Comparison of ENCODE assay signal across 1 cellular context in the genomic region with DNA sequence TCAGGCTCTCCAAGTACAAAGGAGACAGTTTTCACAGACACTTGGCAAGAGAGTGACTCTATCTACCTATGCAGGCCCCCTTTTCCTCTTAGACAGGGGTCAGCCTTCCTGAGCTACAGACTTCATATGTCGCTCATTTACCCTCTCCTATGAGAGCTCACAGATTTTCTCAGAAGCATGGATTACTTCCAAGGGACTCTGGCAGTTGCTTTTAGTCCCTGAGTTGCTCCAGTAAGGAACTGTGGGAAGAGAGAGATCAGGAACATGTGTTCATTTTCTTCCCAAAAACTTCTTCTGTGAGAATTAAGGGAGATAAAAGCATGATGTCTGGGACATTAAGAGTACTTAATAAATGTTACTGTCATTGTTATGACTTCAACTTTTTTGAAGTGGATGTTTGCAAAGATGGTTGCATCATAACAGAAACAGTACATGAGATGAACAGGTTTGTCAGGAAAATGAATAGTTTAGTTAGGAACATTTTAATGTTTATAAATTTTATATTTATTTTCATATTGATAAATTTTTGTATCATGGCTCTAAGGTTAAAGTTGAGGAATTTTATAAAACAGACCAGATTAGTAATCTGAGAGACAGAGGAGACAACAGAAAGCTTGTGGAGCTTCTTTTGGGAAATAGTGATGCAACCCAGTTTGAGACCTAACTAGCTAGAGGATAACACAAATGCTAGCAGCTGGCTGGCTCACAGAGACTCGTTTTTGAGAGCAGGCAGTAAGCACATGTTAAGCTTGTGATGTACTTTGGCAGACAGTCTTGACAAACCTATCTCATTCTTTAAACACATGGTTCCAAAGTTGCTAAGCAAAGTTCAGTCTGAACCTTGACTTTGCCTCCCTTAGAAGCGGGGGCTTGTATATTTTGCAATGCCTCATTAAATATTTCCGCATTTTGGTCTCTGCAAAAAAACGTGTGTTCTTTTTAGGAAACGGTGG.
TF ChIP-seq lines count a peak whose summit lies in the region.

No MANE protein-coding gene starts in this region.

TF ChIP-seq in HepG2, 621 proteins besides CTCF, POLR2A, EP300 and RAD21 (continued from another document):
- TF ChIP-seq, protein P1, sequence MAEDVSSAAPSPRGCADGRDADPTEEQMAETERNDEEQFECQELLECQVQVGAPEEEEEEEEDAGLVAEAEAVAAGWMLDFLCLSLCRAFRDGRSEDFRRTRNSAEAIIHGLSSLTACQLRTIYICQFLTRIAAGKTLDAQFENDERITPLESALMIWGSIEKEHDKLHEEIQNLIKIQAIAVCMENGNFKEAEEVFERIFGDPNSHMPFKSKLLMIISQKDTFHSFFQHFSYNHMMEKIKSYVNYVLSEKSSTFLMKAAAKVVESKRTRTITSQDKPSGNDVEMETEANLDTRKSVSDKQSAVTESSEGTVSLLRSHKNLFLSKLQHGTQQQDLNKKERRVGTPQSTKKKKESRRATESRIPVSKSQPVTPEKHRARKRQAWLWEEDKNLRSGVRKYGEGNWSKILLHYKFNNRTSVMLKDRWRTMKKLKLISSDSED (CRISPR knock-in tag; IDR thresholded peaks at IDR 0.05), result no peak
- no peak for TF ChIP-seq FLYWCH1 (CRISPR knock-in tag; IDR thresholded peaks at IDR 0.05)
- TF ChIP-seq ZNF451 (CRISPR knock-in tag; IDR thresholded peaks at IDR 0.05), result no peak
- TF ChIP-seq NPAS2 (CRISPR knock-in tag; IDR thresholded peaks at IDR 0.05; ENCODE audit: borderline replicate concordance), result no peak
- TF ChIP-seq JDP2 (CRISPR knock-in tag; IDR thresholded peaks at IDR 0.05; ENCODE audit: borderline replicate concordance), result no peak
- TF ChIP-seq MXD4 (CRISPR knock-in tag; IDR thresholded peaks at IDR 0.05), result peak; percentile 83
